ENCODE assay signal across 8 cellular contexts in genomic region chr15:55789066-55789660, GRCh38. TPM values are rescaled to one million over a fixed set of nuclear protein-coding genes. Genes with fewer than 3 reads are reported as not detected.
A peak's percentile ranks its signal among the peaks of the same experiment; 100 is the strongest.
DNase-seq lines count a peak whose midpoint lies in the region; ATAC-seq, FAIRE-seq and TF ChIP-seq lines count a peak whose summit lies in the region.

No MANE protein-coding gene starts in this region.

- POLR2A ChIA-PET in A549 (lab: Yijun Ruan, JAX), result interaction anchor here (0.9 kb wide), 1 partner anchor 20 kb away, joined by 3 read pairs; no protein-coding TSS in a partner anchor

- peaks cover 7% of the 10 kb centered on the region; the same call in 1 of the 3 replicates for H3K9me3 ChIP-seq in A549

- FAIRE-seq in A549 (lab: Jason Lieb, UNC), result no peak

- TF ChIP-seq RAD21 in A549 (conservative IDR thresholded peaks at IDR 0.05 in 1 of 2, IDR thresholded peaks at IDR 0.05 in 1 of 2), result peak; percentile 37 to 50; a peak in 4 of 5 replicates

- CTCF ChIA-PET in A549 (lab: Yijun Ruan, JAX), result interaction anchor here (1.0 to 2.3 kb wide), 11 partner anchors 8 to 140 kb away, joined by 3 to 10 read pairs (median 6); no protein-coding TSS in a partner anchor

- no peak overlapping the region for H3K27ac ChIP-seq in A549

- ATAC-seq in A549, result peak; percentile 62 to 75; a peak in 5 of 6 replicates

- TF ChIP-seq EP300 in A549 (IDR thresholded peaks at IDR 0.05), result no peak

- H3K4me3 ChIP-seq in A549, result no peak overlapping the region

- peak in 1 of 2 experiments; percentile 56 for DNase-seq in A549 (ENCODE audit: low read depth in 1 of 2, low spot score in 1 of 2)
- peak; percentile 50 for DNase-seq in HuH-7 (ENCODE audit: low spot score)
- DNase-seq in activated CD8-positive, alpha-beta memory T cell treated with anti-CD3 and anti-CD28 coated beads, Interleukin-2, amount 50 U/mL, for 24 hours (ENCODE audit: extremely low read depth), result peak; percentile 8
- peak; percentile 35 for DNase-seq in germinal center (ENCODE audit: low spot score)
- peak; percentile 35 for DNase-seq in stimulated activated CD8-positive, alpha-beta memory T cell treated with anti-CD3 and anti-CD28 coated beads, Interleukin-15, amount 100 ng/mL, for 24 hours (ENCODE audit: low read depth)
- no peak for DNase-seq in NCI-H2081 treated with DMSO at 0.1 percent for 48 hours (lab: John Stamatoyannopoulos, UW)
- no peak for DNase-seq in middle frontal gyrus (ENCODE audit: extremely low spot score, low spot score)
- DNase-seq in ecto neural progenitor cell (ENCODE audit: low spot score), result no peak

- TF ChIP-seq CTCF in A549 (IDR thresholded peaks at IDR 0.05), result peak; percentile 61

- peaks cover 6% of the 10 kb centered on the region; the same call in 2 of the 3 replicates for H3K4me1 ChIP-seq in A549

- no peak overlapping the region for H3K4me2 ChIP-seq in A549

- WGBS in A549 (ENCODE audit: missing lambda C conversion rate), result 58% methylated on average over 8 of the region's 8 CpGs

- TF ChIP-seq POLR2A in A549 (IDR thresholded peaks at IDR 0.05; ENCODE audit: low read length), result no peak

TF ChIP-seq in A549, 52 proteins besides CTCF, POLR2A, EP300 and RAD21:
- TF ChIP-seq, protein P1, sequence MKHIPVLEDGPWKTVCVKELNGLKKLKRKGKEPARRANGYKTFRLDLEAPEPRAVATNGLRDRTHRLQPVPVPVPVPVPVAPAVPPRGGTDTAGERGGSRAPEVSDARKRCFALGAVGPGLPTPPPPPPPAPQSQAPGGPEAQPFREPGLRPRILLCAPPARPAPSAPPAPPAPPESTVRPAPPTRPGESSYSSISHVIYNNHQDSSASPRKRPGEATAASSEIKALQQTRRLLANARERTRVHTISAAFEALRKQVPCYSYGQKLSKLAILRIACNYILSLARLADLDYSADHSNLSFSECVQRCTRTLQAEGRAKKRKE (CRISPR knock-in tag; IDR thresholded peaks at IDR 0.05; ENCODE audit: low read depth), result no peak
- TF ChIP-seq ESRRA (IDR thresholded peaks at IDR 0.05; ENCODE audit: borderline replicate concordance, low read length) (no peak), MAFK (IDR thresholded peaks at IDR 0.05; ENCODE audit: partially characterized antibody) (no peak), JUN (IDR thresholded peaks at IDR 0.05) (no peak), MYC (IDR thresholded peaks at IDR 0.05; ENCODE audit: borderline replicate concordance, low read length) (no peak), EHMT2 (IDR thresholded peaks at IDR 0.05; ENCODE audit: low read depth) (no peak), SMC3 (IDR thresholded peaks at IDR 0.05) (no peak), RNF2 (IDR thresholded peaks at IDR 0.05; ENCODE audit: borderline replicate concordance, low read depth) (no peak)

RNA-seq across cellular contexts. Expression of gene PRTG, which starts 46.2 kb away (rescaled TPM):
- polyA plus RNA-seq in A549 (2011; rRNA removed), result 8.9 and 10.7 TPM in 2 replicates
- polyA plus RNA-seq in A549 (2012; cell fraction: cytosol; rRNA removed), result 5.1 and 6.5 TPM in 2 replicates
- 5.2 and 5.9 TPM in 2 replicates for polyA plus RNA-seq in A549 (2012; cell fraction: nucleus; rRNA removed)
- polyA plus RNA-seq in A549 (2017; fragmentation: RNase III; extraction: RNeasy Plus Mini Kit Qiagen cat#74134 plus additional on column Dnase treatment), result 5.5 to 5.9 TPM (median 5.6 TPM) in 3 replicates
- polyA minus RNA-seq in A549 (2011; rRNA and poly(A)+ RNA removed), result 13.5 and 14.5 TPM in 2 replicates

Comparison
In these comparisons a context has a peak if more than half of its experiments do, and no peak if none do; other contexts are left out.
1. DNase-seq: peak in HuH-7 (single experiment), activated CD8-positive, alpha-beta memory T cell treated with anti-CD3 and anti-CD28 coated beads, Interleukin-2, amount 50 U/mL, for 24 hours (single experiment), germinal center (single experiment) and stimulated activated CD8-positive, alpha-beta memory T cell treated with anti-CD3 and anti-CD28 coated beads, Interleukin-15, amount 100 ng/mL, for 24 hours (single experiment); none in NCI-H2081 treated with DMSO at 0.1 percent for 48 hours (single experiment), middle frontal gyrus (single experiment) and ecto neural progenitor cell (single experiment).